Comparison of ENCODE assay signal across 9 cellular contexts in the genomic region with DNA sequence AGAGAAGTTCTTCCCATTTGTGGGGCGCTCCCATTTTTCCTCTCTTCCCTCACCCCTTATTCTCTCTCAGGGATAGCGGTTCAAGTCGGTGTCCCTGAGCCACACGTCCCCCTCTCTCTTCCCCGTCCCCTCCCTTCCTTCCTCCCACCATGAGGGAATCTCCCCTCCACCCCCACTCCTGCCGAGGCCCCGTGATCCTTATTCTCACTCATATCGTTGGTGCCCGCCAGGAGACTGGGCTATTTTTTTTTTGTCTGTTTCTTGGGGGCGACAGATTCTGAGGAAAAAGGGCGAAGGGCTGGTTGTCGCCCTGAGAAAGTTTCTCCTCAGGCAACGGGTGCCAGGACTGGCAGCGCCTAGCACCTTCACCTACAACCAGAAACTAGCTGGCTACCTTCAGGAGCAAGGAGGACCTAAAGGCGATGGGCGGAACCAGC. TPM values are rescaled to one million over a fixed set of nuclear protein-coding genes. Genes with fewer than 3 reads are reported as not detected.
DNase-seq lines count a peak whose midpoint lies in the region; ATAC-seq, FAIRE-seq and TF ChIP-seq lines count a peak whose summit lies in the region.
"Had no signal": no experiment of that assay in that cellular context is flagged by ENCODE, and none has a peak within 500 bp of the region (broad histone marks: within the 10 kb centered on the region; RNA-seq: fewer than 3 reads in every experiment).

No MANE protein-coding gene starts in this region.

- no peak overlapping the region for H3K4me3 ChIP-seq in CD4-positive, CD25-positive, alpha-beta regulatory T cell (ENCODE audit: low read depth, low read length)
- H3K4me3 ChIP-seq in PC-9 (peak overlapping the region; percentile 66), endodermal cell (ENCODE audit: low read length) (peak overlapping the region; percentile 97), neuron (ENCODE audit: low read length) (peak overlapping the region; percentile 74)

- no peak for TF ChIP-seq CTCF in PC-9 (conservative IDR thresholded peaks at IDR 0.05)
- TF ChIP-seq CTCF in endodermal cell (conservative IDR thresholded peaks at IDR 0.05), result no peak

- no peaks in the 10 kb centered on the region for H3K9me2 ChIP-seq in PC-9 (ENCODE audit: insufficient read depth)

- H3K4me1 Mint-ChIP-seq in CD4-positive, CD25-positive, alpha-beta regulatory T cell, result peaks cover 0 to 41% (median 22%) of the 10 kb centered on the region in 4 donors
- H3K4me1 Mint-ChIP-seq in endodermal cell, result peaks cover 19% of the 10 kb centered on the region

- H3K4me1 ChIP-seq in CD4-positive, CD25-positive, alpha-beta regulatory T cell (ENCODE audit: control insufficient read depth, insufficient read depth, low read length, poor library complexity, severe bottlenecking), result peaks cover 31% of the 10 kb centered on the region
- peaks cover 26% of the 10 kb centered on the region for H3K4me1 ChIP-seq in PC-9 (replicated peaks; ENCODE audit: insufficient read depth)
- H3K4me1 ChIP-seq in endodermal cell (ENCODE audit: control insufficient read depth, insufficient read depth, low read length), result peaks cover 15% of the 10 kb centered on the region
- H3K4me1 ChIP-seq in neuron (ENCODE audit: insufficient read depth, low read length), result peaks cover 17% of the 10 kb centered on the region

- no peaks in the 10 kb centered on the region for H3K9me3 ChIP-seq in CD4-positive, CD25-positive, alpha-beta regulatory T cell (ENCODE audit: control insufficient read depth in 2 of 2, low read length in 2 of 2)
- no peaks in the 10 kb centered on the region for H3K9me3 ChIP-seq in PC-9 (ENCODE audit: insufficient read depth, low read depth)
- H3K9me3 ChIP-seq in endodermal cell (ENCODE audit: control insufficient read depth, low read length), result no peaks in the 10 kb centered on the region
- no peaks in the 10 kb centered on the region for H3K9me3 ChIP-seq in neuron (ENCODE audit: low read length)

- no peak for DNase-seq in CD4-positive, CD25-positive, alpha-beta regulatory T cell
- no peak for DNase-seq in PC-9
- no peak for DNase-seq in endodermal cell
- no peak for DNase-seq in posterior vena cava (ENCODE audit: low spot score)
- DNase-seq in HTR-8/SVneo (ENCODE audit: insufficient read length, low spot score), result no peak

- no peak for ATAC-seq in CD4-positive, CD25-positive, alpha-beta regulatory T cell (ENCODE audit: low read depth in 2 of 2)
- ATAC-seq in HG02588 (IDR thresholded peaks at IDR 0.05; ENCODE audit: unreplicated experiment) (no peak), HG02678 (IDR thresholded peaks at IDR 0.05; ENCODE audit: unreplicated experiment) (no peak)

- FAIRE-seq in HTR-8/SVneo (lab: Jason Lieb, UNC), result no peak

- H4K20me1 ChIP-seq in PC-9 (ENCODE audit: insufficient read depth), result no peaks in the 10 kb centered on the region; the same call in 1 of the 2 replicates

- POLR2A ChIA-PET in PC-9 (lab: Charles Lee; ENCODE audit: unreplicated experiment), result interaction anchor here (0.6 to 1.8 kb wide), 9 partner anchors 9 to 490 kb away, joined by 3 to 22 read pairs (median 6); partner anchors contain the start of genes FBXO24 and LRCH4

- H3K9me3 Mint-ChIP-seq in CD4-positive, CD25-positive, alpha-beta regulatory T cell, result peaks cover 0 to 4% (median 0%) of the 10 kb centered on the region in 7 donors
- peaks cover 7% of the 10 kb centered on the region for H3K9me3 Mint-ChIP-seq in endodermal cell

- H3K27me3 ChIP-seq in CD4-positive, CD25-positive, alpha-beta regulatory T cell (ENCODE audit: control insufficient read depth, insufficient read depth, low read length), result no peaks in the 10 kb centered on the region
- H3K27me3 ChIP-seq in PC-9 (ENCODE audit: insufficient read depth, low read depth) (no peaks in the 10 kb centered on the region), endodermal cell (ENCODE audit: control insufficient read depth, insufficient read depth, low read length, poor library complexity, severe bottlenecking) (no peaks in the 10 kb centered on the region), neuron (ENCODE audit: insufficient read depth, low read length) (no peaks in the 10 kb centered on the region)

- peak overlapping the region; percentile 100 for H3K27ac Mint-ChIP-seq in CD4-positive, CD25-positive, alpha-beta regulatory T cell
- H3K27ac Mint-ChIP-seq in endodermal cell, result no peak overlapping the region

- peak overlapping the region; percentile 80 for H3K4me2 ChIP-seq in PC-9

- H3K36me3 ChIP-seq in CD4-positive, CD25-positive, alpha-beta regulatory T cell (ENCODE audit: control insufficient read depth, insufficient read depth, low read length), result peaks cover 4% of the 10 kb centered on the region
- H3K36me3 ChIP-seq in PC-9 (ENCODE audit: low read depth) (0 out of 2 replicates have a peak, but pooled peaks cover 13% of the 10 kb centered on the region), endodermal cell (ENCODE audit: control insufficient read depth, insufficient read depth, low read length) (peaks cover 20% of the 10 kb centered on the region), neuron (ENCODE audit: insufficient read depth, low read length) (peaks cover 15% of the 10 kb centered on the region)

- BruUV-seq in PC-9 (replicated peaks; lab: Mats Ljungman, UMichigan), result no TSS peak

- peaks cover 12% of the 10 kb centered on the region for H3K36me3 Mint-ChIP-seq in CD4-positive, CD25-positive, alpha-beta regulatory T cell
- peaks cover 15% of the 10 kb centered on the region for H3K36me3 Mint-ChIP-seq in endodermal cell (ENCODE audit: low read depth)

- peaks cover 31% of the 10 kb centered on the region for H3K79me2 ChIP-seq in PC-9 (ENCODE audit: low read depth)

- H3K9ac ChIP-seq in endodermal cell (ENCODE audit: extremely low read depth, low read length, poor library complexity, severe bottlenecking), result no peak overlapping the region

- H3K27ac ChIP-seq in CD4-positive, CD25-positive, alpha-beta regulatory T cell (ENCODE audit: insufficient read depth, low read length, poor library complexity, severe bottlenecking), result peak overlapping the region; percentile 100
- H3K27ac ChIP-seq in PC-9 (peak overlapping the region; percentile 93), endodermal cell (ENCODE audit: low read depth, low read length) (no peak overlapping the region)

- intact Hi-C loops in PC-9 (cut with micrococcal nuclease; ENCODE audit: unreplicated experiment), result loop anchor here (1.0 to 2.0 kb wide), 2 partner anchors 181 to 439 kb away; partner anchors contain the start of gene TRIP6
- intact Hi-C loops in posterior vena cava (cut with DNase I), result no loop called here

- peak overlapping the region; percentile 95 to 100 (median 98) for H3K4me3 Mint-ChIP-seq in CD4-positive, CD25-positive, alpha-beta regulatory T cell
- H3K4me3 Mint-ChIP-seq in endodermal cell, result peak overlapping the region; percentile 89

- H2AFZ ChIP-seq in PC-9 (peak overlapping the region; percentile 79), neuron (ENCODE audit: low read depth, low read length) (peak overlapping the region; percentile 69)

- WGBS in endodermal cell (ENCODE audit: insufficient coverage in 1 of 2, insufficient read length in 1 of 2), 2 experiments, result 74 to 89% methylated on average over 9 to 16 of the region's 16 CpGs

- CTCF ChIA-PET in PC-9 (lab: Charles Lee), result interaction anchor here (0.5 to 0.8 kb wide), 3 partner anchors 19 to 184 kb away, joined by 3 to 8 read pairs (median 5); partner anchors contain the start of gene MOSPD3

- H3F3A ChIP-seq in PC-9 (ENCODE audit: insufficient read depth, low read depth), result peaks cover 27% of the 10 kb centered on the region; the same call in 1 of the 2 replicates

- peaks cover 20% of the 10 kb centered on the region for H3K27me3 Mint-ChIP-seq in CD4-positive, CD25-positive, alpha-beta regulatory T cell
- H3K27me3 Mint-ChIP-seq in endodermal cell (ENCODE audit: insufficient read depth), result peaks cover 16% of the 10 kb centered on the region

RNA-seq across cellular contexts. Expression of gene ZCWPW1, which starts 0.7 kb away (rescaled TPM):
- total RNA-seq in CD4-positive, CD25-positive, alpha-beta regulatory T cell, result 4.0 TPM
- polyA plus RNA-seq in CD4-positive, CD25-positive, alpha-beta regulatory T cell, result 1 to 10 TPM; 2.2 to 5.4 (median 4.0) TPM
- total RNA-seq in PC-9 (2021) (7.4 TPM in 2 replicates), endodermal cell (1 to 10 TPM; 1.9 to 2.3 TPM), posterior vena cava (1 to 10 TPM; 2.9 to 3.5 TPM)
- polyA plus RNA-seq in endodermal cell (2013, experiment 1 of 2), result 2.0 TPM
- polyA plus RNA-seq in endodermal cell (2013, experiment 2 of 2), result 2.4 TPM

RNA-seq across cellular contexts. Expression of gene MEPCE, which starts 1.9 kb away (rescaled TPM):
- 73.1 TPM for total RNA-seq in CD4-positive, CD25-positive, alpha-beta regulatory T cell
- polyA plus RNA-seq in CD4-positive, CD25-positive, alpha-beta regulatory T cell, result 10 to 100 TPM; 10.2 to 15.9 (median 13.5) TPM
- total RNA-seq in PC-9 (2021), result 62.6 and 70.3 TPM in 2 replicates
- total RNA-seq in endodermal cell, result 10 to 100 TPM; 32.9 to 48.0 TPM
- polyA plus RNA-seq in endodermal cell (2013, experiment 1 of 2), result 37.6 TPM
- 34.8 TPM for polyA plus RNA-seq in endodermal cell (2013, experiment 2 of 2)
- 10 to 100 TPM; 19.8 to 21.8 TPM for total RNA-seq in posterior vena cava

RNA-seq across cellular contexts. Expression of gene PPP1R35, which starts 8.5 kb away (rescaled TPM):
- total RNA-seq in CD4-positive, CD25-positive, alpha-beta regulatory T cell, result 52.8 TPM
- 10 to 100 TPM; 42.3 to 72.2 (median 49.4) TPM for polyA plus RNA-seq in CD4-positive, CD25-positive, alpha-beta regulatory T cell
- 49.1 and 67.6 TPM in 2 replicates for total RNA-seq in PC-9 (2021)
- total RNA-seq in endodermal cell, result 10 to 100 TPM; 43.8 to 65.6 TPM
- 46.4 TPM for polyA plus RNA-seq in endodermal cell (2013, experiment 1 of 2)
- polyA plus RNA-seq in endodermal cell (2013, experiment 2 of 2), result 47.1 TPM
- 10 to 100 TPM; 16.7 to 23.9 TPM for total RNA-seq in posterior vena cava

RNA-seq across cellular contexts. Expression of gene SPACDR, which starts 36.3 kb away (rescaled TPM):
- total RNA-seq in CD4-positive, CD25-positive, alpha-beta regulatory T cell, result 3.7 TPM
- polyA plus RNA-seq in CD4-positive, CD25-positive, alpha-beta regulatory T cell, result under 1 TPM in 2 of 4 donors, not detected in 2; 0.32 TPM
- total RNA-seq in PC-9 (2021) (1.4 and 4.2 TPM in 2 replicates), endodermal cell (1 to 10 TPM; 1.3 to 1.5 TPM), posterior vena cava (under 1 TPM in 1 of 2 donors, not detected in 1; 0.62 TPM)
- 1.4 TPM for polyA plus RNA-seq in endodermal cell (2013, experiment 1 of 2)
- polyA plus RNA-seq in endodermal cell (2013, experiment 2 of 2), result 0.83 TPM
- total RNA-seq: renal cortical epithelial cell had no signal

RNA-seq across cellular contexts. Expression of gene TSC22D4, which starts 51.2 kb away (rescaled TPM):
- total RNA-seq in CD4-positive, CD25-positive, alpha-beta regulatory T cell, result 113 TPM
- 10 to 100 TPM; 22.2 to 35.8 (median 33.4) TPM for polyA plus RNA-seq in CD4-positive, CD25-positive, alpha-beta regulatory T cell
- 68.8 and 79.8 TPM in 2 replicates for total RNA-seq in PC-9 (2021)
- total RNA-seq in endodermal cell, result 10 to 100 TPM; 30.9 to 35.2 TPM
- polyA plus RNA-seq in endodermal cell (2013, experiment 1 of 2), result 23.5 TPM
- polyA plus RNA-seq in endodermal cell (2013, experiment 2 of 2), result 25.1 TPM
- 10 to 100 TPM; 25.3 to 29.1 TPM for total RNA-seq in posterior vena cava
